Comparison of ENCODE assay signal across 16 cellular contexts in the genomic region with DNA sequence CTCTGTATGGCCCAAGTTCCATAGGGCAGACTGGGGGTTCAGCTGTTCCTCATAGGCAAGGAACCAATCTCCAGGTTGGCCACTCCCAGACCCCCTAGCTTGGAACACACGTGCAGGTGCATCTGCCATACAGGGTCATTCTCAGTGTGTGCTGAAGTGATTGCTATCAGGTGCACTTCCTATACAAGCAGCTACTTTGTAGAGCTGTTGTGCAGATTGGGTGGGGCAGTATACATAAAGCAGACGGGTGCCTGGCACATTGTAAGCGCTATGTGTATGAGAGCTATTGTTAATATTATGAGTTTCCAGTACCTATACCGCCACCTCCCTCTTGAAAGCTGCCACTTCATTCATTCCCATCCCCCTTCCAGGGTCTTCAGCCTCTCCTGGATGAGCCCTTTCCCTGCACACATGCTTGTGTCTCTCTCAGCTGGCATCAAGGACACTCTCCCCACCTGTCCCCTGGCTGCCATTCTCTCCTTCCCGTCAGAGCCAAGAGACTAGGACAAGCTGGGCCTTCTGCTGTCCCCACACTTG. TPM values are rescaled to one million over a fixed set of nuclear protein-coding genes. Genes with fewer than 3 reads are reported as not detected.
DNase-seq lines count a peak whose midpoint lies in the region; TF ChIP-seq lines count a peak whose summit lies in the region.
"Had no signal": no experiment of that assay in that cellular context is flagged by ENCODE, and none has a peak within 500 bp of the region (broad histone marks: within the 10 kb centered on the region; RNA-seq: fewer than 3 reads in every experiment).

No MANE protein-coding gene starts in this region.

- no peak for TF ChIP-seq POLR2A in spleen (IDR thresholded peaks at IDR 0.05)

- H3K9me3 ChIP-seq in colonic mucosa (no peaks in the 10 kb centered on the region), subcutaneous abdominal adipose tissue (ENCODE audit: control insufficient read depth in 5 of 5, low read length in 5 of 5) (no peaks in the 10 kb centered on the region), spleen (no peaks in the 10 kb centered on the region)

- H3K9me3 Mint-ChIP-seq in activated naive CD4-positive, alpha-beta T cell treated with anti-CD3 and anti-CD28 coated beads, Interleukin-2, amount 50 U/mL, for 24 hours = no peaks in the 10 kb centered on the region
- H3K9me3 Mint-ChIP-seq: activated T-helper 1 cell treated with anti-CD3 and anti-CD28 coated beads, Interleukin-12 subunit alpha, Interleukin-12 subunit beta, Interleukin-2, Interleukin-4 antibody, amounts not matched to agents 30 ng/mL and 10 ng/mL and 1 ng/mL, durations not matched to agents 14 hours and 24 hours and 36 hours; HFFc6 had no signal

- H3K27ac ChIP-seq in colonic mucosa (peak overlapping the region; percentile 4), subcutaneous abdominal adipose tissue (ENCODE audit: low read depth, low read length) (peak overlapping the region; percentile 81), spleen (no peak overlapping the region)
- H3K27ac ChIP-seq: PC-9 had no signal

- H3K9ac ChIP-seq in colonic mucosa (ENCODE audit: low read depth in 2 of 2, low read length in 2 of 2) (peak overlapping the region in 1 of 2 donors; percentile 41), subcutaneous abdominal adipose tissue (ENCODE audit: low read length in 5 of 5) (peak overlapping the region in 1 of 5 donors; percentile 53)

- H3K4me1 ChIP-seq in colonic mucosa (peaks cover 31% of the 10 kb centered on the region), subcutaneous abdominal adipose tissue (ENCODE audit: control insufficient read depth in 5 of 5, insufficient read depth in 5 of 5, low read length in 5 of 5) (peaks cover 22 to 87% (median 77%) of the 10 kb centered on the region in 5 donors), spleen (peaks cover 0 to 43% (median 17%) of the 10 kb centered on the region in 6 donors)

- no peak for DNase-seq in activated naive CD4-positive, alpha-beta T cell (lab: John Stamatoyannopoulos, UW)
- DNase-seq in NCI-H510A (lab: John Stamatoyannopoulos, UW) = peak; percentile 41
- peak; percentile 73 for DNase-seq in colonic mucosa
- no peak for DNase-seq in spleen
- no peak for DNase-seq in NCI-H2196 treated with DMSO at 0.1 percent for 48 hours (lab: John Stamatoyannopoulos, UW; ENCODE audit: unreplicated experiment)
- no peak for DNase-seq in cerebellum (ENCODE audit: low spot score)
- DNase-seq: activated CD8-positive, alpha-beta T cell treated with anti-CD3 and anti-CD28 coated beads, Interleukin-2, amount 10 ng/mL, durations not matched to agents 7 days and 5 days; amygdala; cerebellar nuclear complex; HFFc6; stimulated activated CD4-positive, alpha-beta T cell treated with anti-CD3 and anti-CD28 coated beads, Interleukin-4, amount 100 ng/mL, for 24 hours; stimulated activated CD8-positive, alpha-beta memory T cell treated with anti-CD3 and anti-CD28 coated beads, Interleukin-4, amount 100 ng/mL, for 48 hours had no signal

- intact Hi-C loops in colonic mucosa (cut with DNase I) = no loop called here
- intact Hi-C loops in spleen (cut with DNase I; ENCODE audit: low total_unique reads) = no loop called here

- H3K36me3 ChIP-seq in colonic mucosa = no peaks in the 10 kb centered on the region
- no peaks in the 10 kb centered on the region for H3K36me3 ChIP-seq in subcutaneous abdominal adipose tissue (ENCODE audit: control insufficient read depth in 5 of 5, insufficient read depth in 5 of 5, low read length in 5 of 5)
- no peaks in the 10 kb centered on the region for H3K36me3 ChIP-seq in spleen

- no peaks in the 10 kb centered on the region for H3K27me3 ChIP-seq in colonic mucosa
- H3K27me3 ChIP-seq in subcutaneous abdominal adipose tissue (ENCODE audit: control insufficient read depth in 5 of 5, insufficient read depth in 4 of 5, low read length in 5 of 5) = no peaks in the 10 kb centered on the region
- no peaks in the 10 kb centered on the region for H3K27me3 ChIP-seq in spleen (replicated peaks in 1 of 7)

- H3K4me3 ChIP-seq in colonic mucosa (no peak overlapping the region), subcutaneous abdominal adipose tissue (ENCODE audit: low read depth in 1 of 5, low read length in 5 of 5) (peak overlapping the region in 1 of 5 donors; percentile 19), spleen (no peak overlapping the region)
- H3K4me3 ChIP-seq: PC-9 had no signal

- no peaks in the 10 kb centered on the region for H3K36me3 Mint-ChIP-seq in activated naive CD4-positive, alpha-beta T cell treated with anti-CD3 and anti-CD28 coated beads, Interleukin-2, amount 50 U/mL, for 24 hours

- 86 to 94% (median 90%) methylated on average over 5 of the region's 5 CpGs for WGBS in spleen, 5 donors

- no peak overlapping the region for H3K4me3 Mint-ChIP-seq in activated naive CD4-positive, alpha-beta T cell treated with anti-CD3 and anti-CD28 coated beads, Interleukin-2, amount 50 U/mL, for 24 hours
- H3K4me3 Mint-ChIP-seq: activated CD8-positive, alpha-beta T cell treated with anti-CD3 and anti-CD28 coated beads, Interleukin-2, amount 10 ng/mL, durations not matched to agents 7 days and 5 days; activated T-helper 1 cell treated with anti-CD3 and anti-CD28 coated beads, Interleukin-12 subunit alpha, Interleukin-12 subunit beta, Interleukin-2, Interleukin-4 antibody, amounts not matched to agents 30 ng/mL and 10 ng/mL and 1 ng/mL, durations not matched to agents 14 hours and 24 hours and 36 hours; HFFc6 had no signal

- H3K27ac Mint-ChIP-seq in activated naive CD4-positive, alpha-beta T cell treated with anti-CD3 and anti-CD28 coated beads, Interleukin-2, amount 50 U/mL, for 24 hours = peak overlapping the region; percentile 3
- H3K27ac Mint-ChIP-seq: activated CD8-positive, alpha-beta T cell treated with anti-CD3 and anti-CD28 coated beads, Interleukin-2, amount 10 ng/mL, durations not matched to agents 7 days and 5 days; activated T-helper 1 cell treated with anti-CD3 and anti-CD28 coated beads, Interleukin-12 subunit alpha, Interleukin-12 subunit beta, Interleukin-2, Interleukin-4 antibody, amounts not matched to agents 30 ng/mL and 10 ng/mL and 1 ng/mL, durations not matched to agents 14 hours and 24 hours and 36 hours; HFFc6 had no signal

- peaks cover 23% of the 10 kb centered on the region for H3K4me1 Mint-ChIP-seq in activated naive CD4-positive, alpha-beta T cell treated with anti-CD3 and anti-CD28 coated beads, Interleukin-2, amount 50 U/mL, for 24 hours

- H3K27me3 Mint-ChIP-seq in activated naive CD4-positive, alpha-beta T cell treated with anti-CD3 and anti-CD28 coated beads, Interleukin-2, amount 50 U/mL, for 24 hours = no peaks in the 10 kb centered on the region

- TF ChIP-seq CTCF in colonic mucosa (IDR thresholded peaks at IDR 0.05) (no peak), spleen (IDR thresholded peaks at IDR 0.05 in 8 of 11, conservative IDR thresholded peaks at IDR 0.05 in 3 of 11) (no peak)

RNA-seq across cellular contexts. Expression of a gene that starts 17.2 kb away (rescaled TPM):
- 10 to 100 TPM; 18.3 to 27.1 TPM for total RNA-seq in colonic mucosa
- total RNA-seq in spleen = 10 to 100 TPM; 38.2 to 62.7 (median 47.7) TPM
- polyA plus RNA-seq in spleen = 10 to 100 TPM in 1 of 3 donors, 1 to 10 TPM in 2; 4.1 to 15.8 (median 6.3) TPM
- total RNA-seq in cerebellum = 28.5 TPM

Comparison
In these comparisons a context has a peak if more than half of its experiments do, and no peak if none do; other contexts are left out.
1. DNase-seq: peak in NCI-H510A (single experiment) and colonic mucosa (single experiment); none in activated naive CD4-positive, alpha-beta T cell (0 of 4), spleen (single experiment), NCI-H2196 treated with DMSO at 0.1 percent for 48 hours (single experiment) and cerebellum (single experiment).
2. H3K27ac ChIP-seq: peak in colonic mucosa (single experiment) and subcutaneous abdominal adipose tissue (single experiment); none in spleen (0 of 8).